In the genomic region with DNA sequence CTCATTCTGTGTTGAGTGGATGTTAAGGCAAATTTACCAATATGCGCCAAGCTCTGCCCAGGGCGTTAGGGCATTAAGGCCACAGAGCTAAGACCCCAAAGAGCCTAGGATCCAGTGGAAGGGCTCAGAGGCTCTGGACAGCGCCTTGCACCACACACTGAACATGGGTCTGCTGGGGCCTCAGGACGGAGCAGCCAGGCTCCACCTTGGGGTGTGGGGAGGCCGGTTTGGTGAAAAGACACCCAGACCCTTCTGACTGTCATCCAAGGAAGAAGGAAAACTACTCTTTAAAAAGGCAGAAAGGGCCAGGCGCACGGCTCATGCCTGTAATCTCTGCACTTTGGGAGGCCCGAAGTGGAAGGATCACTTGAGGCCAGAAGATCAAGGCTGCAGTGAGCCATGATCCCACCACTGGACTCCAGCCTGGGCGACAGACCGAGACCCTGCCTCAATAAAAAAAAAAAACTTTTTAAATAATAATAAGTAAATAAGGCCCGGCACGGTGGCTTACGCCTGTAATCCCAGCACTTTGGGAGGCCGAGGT, we compare ENCODE assay signal across 1 cellular context.
TF ChIP-seq lines count a peak whose summit lies in the region.

No MANE protein-coding gene starts in this region.

TF ChIP-seq in GM23338, 12 proteins besides CTCF, POLR2A, EP300 and RAD21 (continued from another document):
- TF ChIP-seq, protein P1, sequence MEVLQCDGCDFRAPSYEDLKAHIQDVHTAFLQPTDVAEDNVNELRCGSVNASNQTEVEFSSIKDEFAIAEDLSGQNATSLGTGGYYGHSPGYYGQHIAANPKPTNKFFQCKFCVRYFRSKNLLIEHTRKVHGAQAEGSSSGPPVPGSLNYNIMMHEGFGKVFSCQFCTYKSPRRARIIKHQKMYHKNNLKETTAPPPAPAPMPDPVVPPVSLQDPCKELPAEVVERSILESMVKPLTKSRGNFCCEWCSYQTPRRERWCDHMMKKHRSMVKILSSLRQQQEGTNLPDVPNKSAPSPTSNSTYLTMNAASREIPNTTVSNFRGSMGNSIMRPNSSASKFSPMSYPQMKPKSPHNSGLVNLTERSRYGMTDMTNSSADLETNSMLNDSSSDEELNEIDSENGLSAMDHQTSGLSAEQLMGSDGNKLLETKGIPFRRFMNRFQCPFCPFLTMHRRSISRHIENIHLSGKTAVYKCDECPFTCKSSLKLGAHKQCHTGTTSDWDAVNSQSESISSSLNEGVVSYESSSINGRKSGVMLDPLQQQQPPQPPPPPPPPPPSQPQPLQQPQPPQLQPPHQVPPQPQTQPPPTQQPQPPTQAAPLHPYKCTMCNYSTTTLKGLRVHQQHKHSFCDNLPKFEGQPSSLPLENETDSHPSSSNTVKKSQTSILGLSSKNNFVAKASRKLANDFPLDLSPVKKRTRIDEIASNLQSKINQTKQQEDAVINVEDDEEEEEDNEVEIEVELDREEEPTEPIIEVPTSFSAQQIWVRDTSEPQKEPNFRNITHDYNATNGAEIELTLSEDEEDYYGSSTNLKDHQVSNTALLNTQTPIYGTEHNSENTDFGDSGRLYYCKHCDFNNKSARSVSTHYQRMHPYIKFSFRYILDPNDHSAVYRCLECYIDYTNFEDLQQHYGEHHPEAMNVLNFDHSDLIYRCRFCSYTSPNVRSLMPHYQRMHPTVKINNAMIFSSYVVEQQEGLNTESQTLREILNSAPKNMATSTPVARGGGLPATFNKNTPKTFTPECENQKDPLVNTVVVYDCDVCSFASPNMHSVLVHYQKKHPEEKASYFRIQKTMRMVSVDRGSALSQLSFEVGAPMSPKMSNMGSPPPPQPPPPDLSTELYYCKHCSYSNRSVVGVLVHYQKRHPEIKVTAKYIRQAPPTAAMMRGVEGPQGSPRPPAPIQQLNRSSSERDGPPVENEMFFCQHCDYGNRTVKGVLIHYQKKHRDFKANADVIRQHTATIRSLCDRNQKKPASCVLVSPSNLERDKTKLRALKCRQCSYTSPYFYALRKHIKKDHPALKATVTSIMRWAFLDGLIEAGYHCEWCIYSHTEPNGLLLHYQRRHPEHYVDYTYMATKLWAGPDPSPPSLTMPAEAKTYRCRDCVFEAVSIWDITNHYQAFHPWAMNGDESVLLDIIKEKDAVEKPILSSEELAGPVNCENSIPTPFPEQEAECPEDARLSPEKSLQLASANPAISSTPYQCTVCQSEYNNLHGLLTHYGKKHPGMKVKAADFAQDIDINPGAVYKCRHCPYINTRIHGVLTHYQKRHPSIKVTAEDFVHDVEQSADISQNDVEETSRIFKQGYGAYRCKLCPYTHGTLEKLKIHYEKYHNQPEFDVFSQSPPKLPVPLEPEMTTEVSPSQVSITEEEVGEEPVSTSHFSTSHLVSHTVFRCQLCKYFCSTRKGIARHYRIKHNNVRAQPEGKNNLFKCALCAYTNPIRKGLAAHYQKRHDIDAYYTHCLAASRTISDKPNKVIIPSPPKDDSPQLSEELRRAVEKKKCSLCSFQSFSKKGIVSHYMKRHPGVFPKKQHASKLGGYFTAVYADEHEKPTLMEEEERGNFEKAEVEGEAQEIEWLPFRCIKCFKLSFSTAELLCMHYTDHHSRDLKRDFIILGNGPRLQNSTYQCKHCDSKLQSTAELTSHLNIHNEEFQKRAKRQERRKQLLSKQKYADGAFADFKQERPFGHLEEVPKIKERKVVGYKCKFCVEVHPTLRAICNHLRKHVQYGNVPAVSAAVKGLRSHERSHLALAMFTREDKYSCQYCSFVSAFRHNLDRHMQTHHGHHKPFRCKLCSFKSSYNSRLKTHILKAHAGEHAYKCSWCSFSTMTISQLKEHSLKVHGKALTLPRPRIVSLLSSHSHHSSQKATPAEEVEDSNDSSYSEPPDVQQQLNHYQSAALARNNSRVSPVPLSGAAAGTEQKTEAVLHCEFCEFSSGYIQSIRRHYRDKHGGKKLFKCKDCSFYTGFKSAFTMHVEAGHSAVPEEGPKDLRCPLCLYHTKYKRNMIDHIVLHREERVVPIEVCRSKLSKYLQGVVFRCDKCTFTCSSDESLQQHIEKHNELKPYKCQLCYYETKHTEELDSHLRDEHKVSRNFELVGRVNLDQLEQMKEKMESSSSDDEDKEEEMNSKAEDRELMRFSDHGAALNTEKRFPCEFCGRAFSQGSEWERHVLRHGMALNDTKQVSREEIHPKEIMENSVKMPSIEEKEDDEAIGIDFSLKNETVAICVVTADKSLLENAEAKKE (CRISPR knock-in tag; IDR thresholded peaks at IDR 0.05) = no peak
- TF ChIP-seq, protein P2, sequence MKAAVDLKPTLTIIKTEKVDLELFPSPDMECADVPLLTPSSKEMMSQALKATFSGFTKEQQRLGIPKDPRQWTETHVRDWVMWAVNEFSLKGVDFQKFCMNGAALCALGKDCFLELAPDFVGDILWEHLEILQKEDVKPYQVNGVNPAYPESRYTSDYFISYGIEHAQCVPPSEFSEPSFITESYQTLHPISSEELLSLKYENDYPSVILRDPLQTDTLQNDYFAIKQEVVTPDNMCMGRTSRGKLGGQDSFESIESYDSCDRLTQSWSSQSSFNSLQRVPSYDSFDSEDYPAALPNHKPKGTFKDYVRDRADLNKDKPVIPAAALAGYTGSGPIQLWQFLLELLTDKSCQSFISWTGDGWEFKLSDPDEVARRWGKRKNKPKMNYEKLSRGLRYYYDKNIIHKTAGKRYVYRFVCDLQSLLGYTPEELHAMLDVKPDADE (IDR thresholded peaks at IDR 0.05) = no peak
- TF ChIP-seq, protein P3, sequence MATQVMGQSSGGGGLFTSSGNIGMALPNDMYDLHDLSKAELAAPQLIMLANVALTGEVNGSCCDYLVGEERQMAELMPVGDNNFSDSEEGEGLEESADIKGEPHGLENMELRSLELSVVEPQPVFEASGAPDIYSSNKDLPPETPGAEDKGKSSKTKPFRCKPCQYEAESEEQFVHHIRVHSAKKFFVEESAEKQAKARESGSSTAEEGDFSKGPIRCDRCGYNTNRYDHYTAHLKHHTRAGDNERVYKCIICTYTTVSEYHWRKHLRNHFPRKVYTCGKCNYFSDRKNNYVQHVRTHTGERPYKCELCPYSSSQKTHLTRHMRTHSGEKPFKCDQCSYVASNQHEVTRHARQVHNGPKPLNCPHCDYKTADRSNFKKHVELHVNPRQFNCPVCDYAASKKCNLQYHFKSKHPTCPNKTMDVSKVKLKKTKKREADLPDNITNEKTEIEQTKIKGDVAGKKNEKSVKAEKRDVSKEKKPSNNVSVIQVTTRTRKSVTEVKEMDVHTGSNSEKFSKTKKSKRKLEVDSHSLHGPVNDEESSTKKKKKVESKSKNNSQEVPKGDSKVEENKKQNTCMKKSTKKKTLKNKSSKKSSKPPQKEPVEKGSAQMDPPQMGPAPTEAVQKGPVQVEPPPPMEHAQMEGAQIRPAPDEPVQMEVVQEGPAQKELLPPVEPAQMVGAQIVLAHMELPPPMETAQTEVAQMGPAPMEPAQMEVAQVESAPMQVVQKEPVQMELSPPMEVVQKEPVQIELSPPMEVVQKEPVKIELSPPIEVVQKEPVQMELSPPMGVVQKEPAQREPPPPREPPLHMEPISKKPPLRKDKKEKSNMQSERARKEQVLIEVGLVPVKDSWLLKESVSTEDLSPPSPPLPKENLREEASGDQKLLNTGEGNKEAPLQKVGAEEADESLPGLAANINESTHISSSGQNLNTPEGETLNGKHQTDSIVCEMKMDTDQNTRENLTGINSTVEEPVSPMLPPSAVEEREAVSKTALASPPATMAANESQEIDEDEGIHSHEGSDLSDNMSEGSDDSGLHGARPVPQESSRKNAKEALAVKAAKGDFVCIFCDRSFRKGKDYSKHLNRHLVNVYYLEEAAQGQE (IDR thresholded peaks at IDR 0.05; ENCODE audit: unreplicated experiment) = no peak
- TF ChIP-seq EZH2 (IDR thresholded peaks at IDR 0.05; ENCODE audit: low read depth, unreplicated experiment) (no peak), POLR2AphosphoS5 (IDR thresholded peaks at IDR 0.05; ENCODE audit: low read depth) (no peak), STAT1 (IDR thresholded peaks at IDR 0.05; ENCODE audit: unreplicated experiment) (no peak), NANOG (IDR thresholded peaks at IDR 0.05; ENCODE audit: borderline replicate concordance) (no peak), ZNF114 (CRISPR knock-in tag; IDR thresholded peaks at IDR 0.05) (no peak), CREB1 (CRISPR knock-in tag; IDR thresholded peaks at IDR 0.05; ENCODE audit: low read depth) (no peak), ZNF331 (CRISPR knock-in tag; IDR thresholded peaks at IDR 0.05; ENCODE audit: low read depth) (no peak)
